In genomic region chr5:160075073-160075472, GRCh38 we compare ENCODE assay signal across 20 cellular contexts. TPM values are rescaled to one million over a fixed set of nuclear protein-coding genes. Genes with fewer than 3 reads are reported as not detected.
DNase-seq lines count a peak whose midpoint lies in the region; ATAC-seq, FAIRE-seq and TF ChIP-seq lines count a peak whose summit lies in the region.
"Had no signal": no experiment of that assay in that cellular context is flagged by ENCODE, and none has a peak within 500 bp of the region (broad histone marks: within the 10 kb centered on the region; RNA-seq: fewer than 3 reads in every experiment).

No MANE protein-coding gene starts in this region.

- TF ChIP-seq CTCF in CD8-positive, alpha-beta T cell (IDR thresholded peaks at IDR 0.05): no peak
- TF ChIP-seq CTCF in IMR-90 (conservative IDR thresholded peaks at IDR 0.05; ENCODE audit: low read depth, low read length) (no peak), astrocyte of the cerebellum (IDR thresholded peaks at IDR 0.05; ENCODE audit: low read depth, low read length, missing control alignments) (no peak), fibroblast of villous mesenchyme (IDR thresholded peaks at IDR 0.05; ENCODE audit: insufficient read depth, low read depth, low read length) (no peak), ovary (IDR thresholded peaks at IDR 0.05) (no peak), pancreas (IDR thresholded peaks at IDR 0.05) (no peak)

- peaks cover 7% of the 10 kb centered on the region for H3K4me1 Mint-ChIP-seq in CD8-positive, alpha-beta T cell (ENCODE audit: low read depth)

- no peak overlapping the region for H2AK5ac ChIP-seq in IMR-90 (ENCODE audit: low read depth, low read length)

- H2AK9ac ChIP-seq in IMR-90 (replicated peaks; ENCODE audit: low read depth, low read length, poor library complexity): no peak overlapping the region

- H2BK20ac ChIP-seq in IMR-90 (ENCODE audit: low read depth, low read length): no peak overlapping the region

- no peak overlapping the region; the same call in 1 of the 2 replicates for H3K23ac ChIP-seq in IMR-90 (ENCODE audit: low read depth, low read length)

- no peak overlapping the region for H4K91ac ChIP-seq in IMR-90 (ENCODE audit: insufficient read depth, low read depth, low read length)

- no peaks in the 10 kb centered on the region for H4K20me1 ChIP-seq in IMR-90 (ENCODE audit: insufficient read depth, low read length)

- H3K4me3 ChIP-seq in CD8-positive, alpha-beta T cell (ENCODE audit: low read depth, low read length): no peak overlapping the region
- H3K4me3 ChIP-seq in IMR-90 (ENCODE audit: insufficient read depth, low read depth, low read length) (no peak overlapping the region), astrocyte of the cerebellum (ENCODE audit: low read depth, low read length) (no peak overlapping the region), fibroblast of villous mesenchyme (ENCODE audit: low read depth, low read length) (no peak overlapping the region), ovary (no peak overlapping the region), pancreas (no peak overlapping the region)
- H3K4me3 ChIP-seq: HAP-1 had no signal

- H3K4ac ChIP-seq in IMR-90 (ENCODE audit: low read depth, low read length): no peak overlapping the region

- H3K27me3 ChIP-seq in CD8-positive, alpha-beta T cell (ENCODE audit: insufficient read depth, low read length): no peaks in the 10 kb centered on the region
- H3K27me3 ChIP-seq in IMR-90 (ENCODE audit: control insufficient read depth, insufficient read depth, low read length) (no peaks in the 10 kb centered on the region), ovary (no peaks in the 10 kb centered on the region), pancreas (no peaks in the 10 kb centered on the region)

- no peak for TF ChIP-seq RAD21 in IMR-90 (IDR thresholded peaks at IDR 0.05; ENCODE audit: low read length)

- no peak overlapping the region for H2AFZ ChIP-seq in IMR-90 (replicated peaks; ENCODE audit: low read length, poor library complexity)

- peak overlapping the region; percentile 32 for H3K27ac Mint-ChIP-seq in CD8-positive, alpha-beta T cell
- H3K27ac Mint-ChIP-seq: B cell, HFFc6 had no signal

- H3K56ac ChIP-seq in IMR-90 (ENCODE audit: extremely low read depth, insufficient read depth, low read length): no peak overlapping the region

- no TSS peak for BruUV-seq in IMR-90 (replicated peaks; lab: Mats Ljungman, UMichigan)

- POLR2A ChIA-PET in CD8-positive, alpha-beta T cell (lab: Charles Lee): no interaction called here
- POLR2A ChIA-PET in IMR-90 (lab: Charles Lee; ENCODE audit: unreplicated experiment): no interaction called here

- TF ChIP-seq POLR2A in IMR-90 (IDR thresholded peaks at IDR 0.05; ENCODE audit: low read depth, low read length) (no peak), ovary (IDR thresholded peaks at IDR 0.05) (no peak)

- H2BK120ac ChIP-seq in IMR-90 (ENCODE audit: low read depth, low read length): no peak overlapping the region

- TF ChIP-seq EP300 in ovary (IDR thresholded peaks at IDR 0.05): no peak

- H3K36me3 Mint-ChIP-seq in CD8-positive, alpha-beta T cell: peaks cover 28% of the 10 kb centered on the region

- no peak for ATAC-seq in CD8-positive, alpha-beta T cell
- ATAC-seq in IMR-90 (ENCODE audit: low read depth) (peak; percentile 67), pancreas (no peak)

- no peaks in the 10 kb centered on the region for H3K4me1 ChIP-seq in CD8-positive, alpha-beta T cell (ENCODE audit: insufficient read depth, low read length)
- H3K4me1 ChIP-seq in IMR-90 (ENCODE audit: control insufficient read depth, insufficient read depth, low read length) (peaks cover 5% of the 10 kb centered on the region), ovary (ENCODE audit: insufficient read depth) (no peaks in the 10 kb centered on the region), pancreas (no peaks in the 10 kb centered on the region)
- H3K4me1 ChIP-seq: HAP-1 had no signal

- H3K79me1 ChIP-seq in IMR-90 (ENCODE audit: low read depth in 1 of 2, low read length in 2 of 2): peaks cover 6 to 8% of the 10 kb centered on the region in 2 experiments

- no peaks in the 10 kb centered on the region for H3K36me3 ChIP-seq in CD8-positive, alpha-beta T cell (ENCODE audit: insufficient read depth, low read length)
- H3K36me3 ChIP-seq in IMR-90 (ENCODE audit: control insufficient read depth, insufficient read depth, low read length): peaks cover 6% of the 10 kb centered on the region
- no peaks in the 10 kb centered on the region for H3K36me3 ChIP-seq in ovary
- H3K36me3 ChIP-seq in pancreas: no peaks in the 10 kb centered on the region

- H4K5ac ChIP-seq in IMR-90 (ENCODE audit: low read depth, low read length): no peak overlapping the region

- H3K9me3 Mint-ChIP-seq in CD8-positive, alpha-beta T cell: no peaks in the 10 kb centered on the region
- H3K9me3 Mint-ChIP-seq: CD4-positive, alpha-beta memory T cell; HFFc6; IgD-negative memory B cell had no signal

- no peak for FAIRE-seq in pancreas (lab: Jason Lieb, UNC)
- FAIRE-seq: GM12892, H1 had no signal

- DNase-seq in CD8-positive, alpha-beta T cell: no peak
- DNase-seq in IMR-90 (peak; percentile 36), astrocyte of the cerebellum (ENCODE audit: low read depth) (peak; percentile 22), fibroblast of villous mesenchyme (ENCODE audit: low read depth) (peak; percentile 94), ovary (no peak), pancreas (no peak), NCI-H187 treated with DMSO at 0.1 percent for 48 hours (lab: John Stamatoyannopoulos, UW) (no peak)
- no peak for DNase-seq in activated CD8-positive, alpha-beta memory T cell treated with anti-CD3 and anti-CD28 coated beads for 24 hours
- DNase-seq: C1 segment of cervical spinal cord; CD4-positive, alpha-beta memory T cell; COR-L47; DMS153; DMS79 treated with DMSO at 0.1 percent for 48 hours; GDM1; HFFc6 had no signal

- intact Hi-C loops in CD8-positive, alpha-beta T cell (cut with DNase I, micrococcal nuclease): no loop called here
- intact Hi-C loops in IMR-90 (cut with micrococcal nuclease): loop anchor here (5.0 kb wide), 1 partner anchor 33 kb away; no protein-coding TSS in a partner anchor
- intact Hi-C loops in ovary (cut with DNase I): no loop called here
- intact Hi-C loops in pancreas (cut with DNase I): no loop called here

- dilution Hi-C loops in IMR-90 (cut with HindIII; ENCODE audit: low sequenced_read_pairs, unreplicated experiment): no loop called here

- no peak overlapping the region for H2BK15ac ChIP-seq in IMR-90 (ENCODE audit: low read depth, low read length)

- H3K27ac ChIP-seq in CD8-positive, alpha-beta T cell (ENCODE audit: low read depth, low read length): no peak overlapping the region
- H3K27ac ChIP-seq in IMR-90 (ENCODE audit: insufficient read depth, low read length): no peak overlapping the region
- H3K27ac ChIP-seq in ovary: no peak overlapping the region
- no peak overlapping the region for H3K27ac ChIP-seq in pancreas

- 0 out of 2 replicates have a peak overlapping the region, but pooled peaks have one; percentile 14 for H3K14ac ChIP-seq in IMR-90 (replicated peaks; ENCODE audit: low read depth, low read length)

- in situ Hi-C loops in IMR-90 (cut with MboI; ENCODE audit: low sequenced_read_pairs): no loop called here
- in situ Hi-C loops in astrocyte of the cerebellum (cut with HindIII; ENCODE audit: low sequenced_read_pairs): no loop called here

- H2BK5ac ChIP-seq in IMR-90 (ENCODE audit: low read depth, low read length, poor library complexity, severe bottlenecking): no peak overlapping the region

- CTCF ChIA-PET in CD8-positive, alpha-beta T cell (lab: Charles Lee): no interaction called here
- CTCF ChIA-PET in IMR-90 (lab: Yijun Ruan, JAX): interaction anchor here (1.0 kb wide), 1 partner anchor 10 kb away, joined by 3 read pairs; no protein-coding TSS in a partner anchor

- H3K9me3 ChIP-seq in CD8-positive, alpha-beta T cell (ENCODE audit: low read length): no peaks in the 10 kb centered on the region
- H3K9me3 ChIP-seq in IMR-90 (ENCODE audit: control insufficient read depth, insufficient read depth, low read length) (no peaks in the 10 kb centered on the region), ovary (no peaks in the 10 kb centered on the region), pancreas (no peaks in the 10 kb centered on the region)
- H3K9me3 ChIP-seq: HAP-1 had no signal

- H3K9ac ChIP-seq in IMR-90 (ENCODE audit: low read depth, low read length): no peak overlapping the region

- no peak overlapping the region for H3K4me2 ChIP-seq in IMR-90 (ENCODE audit: low read depth, low read length)

- no peak overlapping the region for H3K4me3 Mint-ChIP-seq in CD8-positive, alpha-beta T cell
- H3K4me3 Mint-ChIP-seq: B cell; CD4-positive, alpha-beta memory T cell; HFFc6; IgD-negative memory B cell had no signal

- H3K27me3 Mint-ChIP-seq in CD8-positive, alpha-beta T cell (ENCODE audit: low read depth): no peaks in the 10 kb centered on the region
- H3K27me3 Mint-ChIP-seq: B cell; CD4-positive, alpha-beta memory T cell; IgD-negative memory B cell had no signal

- H4K8ac ChIP-seq in IMR-90 (ENCODE audit: low read depth in 2 of 2, low read length in 2 of 2): no peak overlapping the region

- no peaks in the 10 kb centered on the region for H3K9me1 ChIP-seq in IMR-90 (ENCODE audit: insufficient read depth, low read length)

- H3K18ac ChIP-seq in IMR-90 (ENCODE audit: low read depth, low read length): no peak overlapping the region

TF ChIP-seq in IMR-90, 13 proteins besides CTCF, POLR2A, EP300 and RAD21:
- TF ChIP-seq MXI1 (IDR thresholded peaks at IDR 0.05; ENCODE audit: borderline replicate concordance, low read depth, low read length): no peak

RNA-seq across cellular contexts. Expression of gene PWWP2A, which starts 44.2 kb away (rescaled TPM):
- total RNA-seq in CD8-positive, alpha-beta T cell: 10 to 100 TPM; 18.1 to 18.4 TPM
- total RNA-seq in IMR-90 (2012; rRNA removed): 12.5 and 14.4 TPM in 2 replicates
- 7.5 and 8.8 TPM in 2 replicates for polyA plus RNA-seq in IMR-90 (2012; rRNA removed)
- 4.0 TPM in 2 replicates for polyA plus RNA-seq in IMR-90 (2012; cell fraction: cytosol; rRNA removed)
- polyA plus RNA-seq in IMR-90 (2012; cell fraction: nucleus; rRNA removed; ENCODE audit: low replicate concordance): 4.4 and 12.8 TPM in 2 replicates
- total RNA-seq in fibroblast of villous mesenchyme: 18.0 and 25.5 TPM in 2 replicates
- 10 to 100 TPM; 23.2 to 48.5 (median 27.9) TPM for total RNA-seq in ovary
- polyA plus RNA-seq in ovary: 10 to 100 TPM in 1 of 2 donors, 1 to 10 TPM in 1; 7.6 to 20.5 TPM
- total RNA-seq in pancreas: 10 to 100 TPM in 4 of 6 donors, 1 to 10 TPM in 2; 8.3 to 14.5 (median 11.8) TPM
- 1 to 10 TPM; 7.9 to 9.7 TPM for polyA plus RNA-seq in pancreas

Comparison
In these comparisons a context has a peak if more than half of its experiments do, and no peak if none do; other contexts are left out.
1. DNase-seq: peak in IMR-90 (single experiment), astrocyte of the cerebellum (single experiment) and fibroblast of villous mesenchyme (single experiment); none in CD8-positive, alpha-beta T cell (0 of 7), activated CD8-positive, alpha-beta memory T cell treated with anti-CD3 and anti-CD28 coated beads for 24 hours (single experiment), ovary (0 of 5), pancreas (0 of 6) and NCI-H187 treated with DMSO at 0.1 percent for 48 hours (single experiment).